ENCODE assay signal across 17 cellular contexts in genomic region chr2:124147552-124147951, GRCh38.
DNase-seq lines count a peak whose midpoint lies in the region; ATAC-seq, FAIRE-seq and TF ChIP-seq lines count a peak whose summit lies in the region.
"Had no signal": no experiment of that assay in that cellular context is flagged by ENCODE, and none has a peak within 500 bp of the region (broad histone marks: within the 10 kb centered on the region; RNA-seq: fewer than 3 reads in every experiment).

No MANE protein-coding gene starts in this region.

- no peak for FAIRE-seq in HepG2 (lab: Jason Lieb, UNC)
- FAIRE-seq: D721Med, GM19239, H1 had no signal

- H4K20me1 ChIP-seq in IMR-90 (ENCODE audit: insufficient read depth, low read length) (no peaks in the 10 kb centered on the region), HepG2 (ENCODE audit: insufficient read depth, low read length) (no peaks in the 10 kb centered on the region)

- H3K79me2 ChIP-seq in HepG2 (ENCODE audit: insufficient read depth, low read length): no peaks in the 10 kb centered on the region

- H3K4me3 ChIP-seq in IMR-90 (ENCODE audit: insufficient read depth, low read depth, low read length): no peak overlapping the region
- no peak overlapping the region for H3K4me3 ChIP-seq in HepG2 (replicated peaks in 1 of 3; ENCODE audit: insufficient read depth in 1 of 3, low read depth in 2 of 3, low read length in 3 of 3)

- H3K23ac ChIP-seq in IMR-90 (ENCODE audit: low read depth, low read length): no peak overlapping the region

- no peak overlapping the region for H3K27ac ChIP-seq in IMR-90 (ENCODE audit: insufficient read depth, low read length)
- no peak overlapping the region for H3K27ac ChIP-seq in HepG2 (ENCODE audit: extremely low read length, insufficient read depth, low read length)
- H3K27ac ChIP-seq: 22Rv1 had no signal

- H2BK5ac ChIP-seq in IMR-90 (ENCODE audit: low read depth, low read length, poor library complexity, severe bottlenecking): no peak overlapping the region

- H3K4me3 Mint-ChIP-seq in activated CD8-positive, alpha-beta T cell treated with anti-CD3 and anti-CD28 coated beads, Interleukin-2, amount 10 ng/mL, durations not matched to agents 7 days and 5 days: no peak overlapping the region
- H3K4me3 Mint-ChIP-seq: CD14-positive monocyte; CD8-positive, alpha-beta T cell; HFFc6 had no signal

- H3K4ac ChIP-seq in IMR-90 (ENCODE audit: low read depth, low read length): no peak overlapping the region

- H3K27me3 Mint-ChIP-seq in activated CD8-positive, alpha-beta T cell treated with anti-CD3 and anti-CD28 coated beads, Interleukin-2, amount 10 ng/mL, durations not matched to agents 7 days and 5 days (ENCODE audit: low read depth): no peaks in the 10 kb centered on the region

- TF ChIP-seq EP300 in HepG2 (IDR thresholded peaks at IDR 0.05; ENCODE audit: low read depth in 2 of 2, low read length in 2 of 2): no peak
- TF ChIP-seq EP300 in HepG2 (CRISPR knock-in tag; IDR thresholded peaks at IDR 0.05; ENCODE audit: borderline replicate concordance): no peak

- H2AK5ac ChIP-seq in IMR-90 (ENCODE audit: low read depth, low read length): no peak overlapping the region

- H3K9ac ChIP-seq in IMR-90 (ENCODE audit: low read depth, low read length): no peak overlapping the region
- no peak overlapping the region for H3K9ac ChIP-seq in HepG2 (ENCODE audit: insufficient read depth, low read depth, low read length)

- H3K56ac ChIP-seq in IMR-90 (ENCODE audit: extremely low read depth, insufficient read depth, low read length): no peak overlapping the region

- H4K8ac ChIP-seq in IMR-90 (ENCODE audit: low read depth in 2 of 2, low read length in 2 of 2): no peak overlapping the region

- no peak overlapping the region for H2AK9ac ChIP-seq in IMR-90 (replicated peaks; ENCODE audit: low read depth, low read length, poor library complexity)

- H3K14ac ChIP-seq in IMR-90 (replicated peaks; ENCODE audit: low read depth, low read length): no peak overlapping the region

- H3K27me3 ChIP-seq in IMR-90 (ENCODE audit: control insufficient read depth, insufficient read depth, low read length): no peaks in the 10 kb centered on the region
- H3K27me3 ChIP-seq in HepG2 (ENCODE audit: control insufficient read depth in 1 of 2, insufficient read depth in 2 of 2, low read length in 2 of 2): no peaks in the 10 kb centered on the region

- CTCF ChIA-PET in IMR-90 (lab: Yijun Ruan, JAX) (no interaction called here), HepG2 (lab: Yijun Ruan, JAX; ENCODE audit: low intra/inter-chr PET ratio, low total read pairs) (no interaction called here)
- CTCF ChIA-PET in activated CD8-positive, alpha-beta T cell treated with anti-CD3 and anti-CD28 coated beads, Interleukin-2, amount 10 ng/mL, durations not matched to agents 7 days and 5 days (lab: Charles Lee): no interaction called here

- dilution Hi-C loops in IMR-90 (cut with HindIII; ENCODE audit: low sequenced_read_pairs, unreplicated experiment): no loop called here

- H3K4me1 Mint-ChIP-seq in activated CD8-positive, alpha-beta T cell treated with anti-CD3 and anti-CD28 coated beads, Interleukin-2, amount 10 ng/mL, durations not matched to agents 7 days and 5 days (ENCODE audit: low read depth): no peaks in the 10 kb centered on the region
- H3K4me1 Mint-ChIP-seq: CD14-positive monocyte had no signal

- H4K91ac ChIP-seq in IMR-90 (ENCODE audit: insufficient read depth, low read depth, low read length): no peak overlapping the region

- no peak for TF ChIP-seq RAD21 in IMR-90 (IDR thresholded peaks at IDR 0.05; ENCODE audit: low read length)
- TF ChIP-seq RAD21 in HepG2 (CRISPR knock-in tag; IDR thresholded peaks at IDR 0.05): no peak

- TF ChIP-seq CTCF in IMR-90 (conservative IDR thresholded peaks at IDR 0.05; ENCODE audit: low read depth, low read length): no peak
- TF ChIP-seq CTCF in HepG2 (CRISPR knock-in tag; IDR thresholded peaks at IDR 0.05): no peak

- H2AFZ ChIP-seq in IMR-90 (replicated peaks; ENCODE audit: low read length, poor library complexity): no peak overlapping the region
- H2AFZ ChIP-seq in HepG2 (ENCODE audit: low read length): no peak overlapping the region

- H2BK120ac ChIP-seq in IMR-90 (ENCODE audit: low read depth, low read length): no peak overlapping the region

- intact Hi-C loops in IMR-90 (cut with micrococcal nuclease): no loop called here
- intact Hi-C loops in HepG2 (cut with micrococcal nuclease; ENCODE audit: unreplicated experiment): no loop called here

- H3K27ac Mint-ChIP-seq in activated CD8-positive, alpha-beta T cell treated with anti-CD3 and anti-CD28 coated beads, Interleukin-2, amount 10 ng/mL, durations not matched to agents 7 days and 5 days: no peak overlapping the region
- H3K27ac Mint-ChIP-seq: CD14-positive monocyte; CD8-positive, alpha-beta T cell; HFFc6 had no signal

- no peak for ATAC-seq in IMR-90 (ENCODE audit: low read depth)
- ATAC-seq in HepG2: no peak
- no peak for ATAC-seq in activated CD8-positive, alpha-beta T cell treated with anti-CD3 and anti-CD28 coated beads, Interleukin-2, amount 10 ng/mL, durations not matched to agents 7 days and 5 days
- no peak for ATAC-seq in GM18873 (IDR thresholded peaks at IDR 0.05; ENCODE audit: low FRiP score, unreplicated experiment)
- ATAC-seq: CD8-positive, alpha-beta T cell had no signal

- POLR2A ChIA-PET in IMR-90 (lab: Charles Lee; ENCODE audit: unreplicated experiment) (no interaction called here), HepG2 (lab: Yijun Ruan, JAX) (no interaction called here)
- POLR2A ChIA-PET in activated CD8-positive, alpha-beta T cell treated with anti-CD3 and anti-CD28 coated beads, Interleukin-2, amount 10 ng/mL, durations not matched to agents 7 days and 5 days (lab: Charles Lee): no interaction called here

- H3K36me3 ChIP-seq in IMR-90 (ENCODE audit: control insufficient read depth, insufficient read depth, low read length): no peaks in the 10 kb centered on the region
- H3K36me3 ChIP-seq in HepG2 (replicated peaks in 1 of 2; ENCODE audit: control insufficient read depth in 1 of 2, insufficient read depth in 2 of 2, low read length in 2 of 2): no peaks in the 10 kb centered on the region

- WGBS in IMR-90 (ENCODE audit: extremely low coverage in 2 of 2, insufficient read length in 1 of 2), 2 experiments: no CpG with 5 or more reads among the region's 9 CpGs
- WGBS in HepG2 (ENCODE audit: low lambda C conversion rate): 37% methylated on average over 9 of the region's 9 CpGs

- H2BK20ac ChIP-seq in IMR-90 (ENCODE audit: low read depth, low read length): no peak overlapping the region

- H3K9me1 ChIP-seq in IMR-90 (ENCODE audit: insufficient read depth, low read length): no peaks in the 10 kb centered on the region

- peaks cover 3% of the 10 kb centered on the region for H3K9me3 Mint-ChIP-seq in activated CD8-positive, alpha-beta T cell treated with anti-CD3 and anti-CD28 coated beads, Interleukin-2, amount 10 ng/mL, durations not matched to agents 7 days and 5 days (ENCODE audit: insufficient read depth)
- H3K9me3 Mint-ChIP-seq: CD8-positive, alpha-beta T cell had no signal

- H3K4me2 ChIP-seq in IMR-90 (ENCODE audit: low read depth, low read length) (no peak overlapping the region), HepG2 (ENCODE audit: low read depth, low read length) (no peak overlapping the region)

- TF ChIP-seq POLR2A in IMR-90 (IDR thresholded peaks at IDR 0.05; ENCODE audit: low read depth, low read length): no peak
- TF ChIP-seq POLR2A in HepG2 (IDR thresholded peaks at IDR 0.05; ENCODE audit: insufficient read depth in 1 of 2, low read depth in 2 of 2, low read length in 2 of 2): no peak

- BruUV-seq in IMR-90 (replicated peaks; lab: Mats Ljungman, UMichigan): no TSS peak
- BruUV-seq in HepG2 (replicated peaks; lab: Mats Ljungman, UMichigan): no TSS peak

- DNase-seq in DMS53 (lab: John Stamatoyannopoulos, UW): peak; percentile 17
- no peak for DNase-seq in DMS53 treated with DMSO at 0.1 percent for 48 hours (lab: John Stamatoyannopoulos, UW; ENCODE audit: unreplicated experiment)
- no peak for DNase-seq in IMR-90
- peak; percentile 8 for DNase-seq in UCSD-AML1 (lab: John Stamatoyannopoulos, UW; ENCODE audit: unreplicated experiment)
- no peak for DNase-seq in HepG2 (ENCODE audit: low spot score)
- DNase-seq in activated CD8-positive, alpha-beta T cell treated with anti-CD3 and anti-CD28 coated beads, Interleukin-2, amount 10 ng/mL, durations not matched to agents 7 days and 5 days: no peak
- no peak for DNase-seq in medulla oblongata (ENCODE audit: extremely low spot score)
- DNase-seq: CD8-positive, alpha-beta T cell; COR-L47; HCEC 1CT; HFFc6 had no signal

- in situ Hi-C loops in IMR-90 (cut with MboI; ENCODE audit: low sequenced_read_pairs): no loop called here
- in situ Hi-C loops in HepG2 (cut with HindIII; ENCODE audit: extremely low pct_ligation_motif_present, low pct_unique_long_range_greater_than_20kb): no loop called here

- peaks cover 7% of the 10 kb centered on the region; the same call in 1 of the 2 replicates for H3K9me3 ChIP-seq in IMR-90 (ENCODE audit: control insufficient read depth, insufficient read depth, low read length)
- no peaks in the 10 kb centered on the region for H3K9me3 ChIP-seq in HepG2 (ENCODE audit: low read length)

- no peaks in the 10 kb centered on the region for H3K79me1 ChIP-seq in IMR-90 (ENCODE audit: low read depth in 1 of 2, low read length in 2 of 2)

- no peaks in the 10 kb centered on the region for H3K4me1 ChIP-seq in IMR-90 (ENCODE audit: control insufficient read depth, insufficient read depth, low read length)
- H3K4me1 ChIP-seq in HepG2 (ENCODE audit: insufficient read depth, low read length): no peaks in the 10 kb centered on the region

- H3K36me3 Mint-ChIP-seq in activated CD8-positive, alpha-beta T cell treated with anti-CD3 and anti-CD28 coated beads, Interleukin-2, amount 10 ng/mL, durations not matched to agents 7 days and 5 days (ENCODE audit: low read depth): no peaks in the 10 kb centered on the region
- H3K36me3 Mint-ChIP-seq: CD14-positive monocyte; CD8-positive, alpha-beta T cell had no signal

- no peak overlapping the region for H3K18ac ChIP-seq in IMR-90 (ENCODE audit: low read depth, low read length)

- H4K5ac ChIP-seq in IMR-90 (ENCODE audit: low read depth, low read length): no peak overlapping the region

- no peak overlapping the region for H2BK15ac ChIP-seq in IMR-90 (ENCODE audit: low read depth, low read length)

TF ChIP-seq in HepG2, 621 proteins besides CTCF, POLR2A, EP300 and RAD21:
- no peak for TF ChIP-seq ZBTB20 (CRISPR knock-in tag; IDR thresholded peaks at IDR 0.05; ENCODE audit: borderline replicate concordance, low read depth)
- peak; percentile 49; the same call in 1 of the 2 replicates for TF ChIP-seq CEBPB (IDR thresholded peaks at IDR 0.05; ENCODE audit: borderline replicate concordance, low read depth, low read length)
- no peak for TF ChIP-seq CBFB (CRISPR knock-in tag; IDR thresholded peaks at IDR 0.05)
- no peak for TF ChIP-seq HDAC2 (CRISPR knock-in tag; IDR thresholded peaks at IDR 0.05)

Comparison
In these comparisons a context has a peak if more than half of its experiments do, and no peak if none do; other contexts are left out.
1. DNase-seq: peak in DMS53 (single experiment) and UCSD-AML1 (single experiment); none in DMS53 treated with DMSO at 0.1 percent for 48 hours (single experiment), IMR-90 (single experiment), HepG2 (single experiment), activated CD8-positive, alpha-beta T cell treated with anti-CD3 and anti-CD28 coated beads, Interleukin-2, amount 10 ng/mL, durations not matched to agents 7 days and 5 days (single experiment) and medulla oblongata (single experiment).